1 cellular context compared by ENCODE assay signal in genomic region chr3:51748327-51748726, GRCh38.
TF ChIP-seq lines count a peak whose summit lies in the region.

No MANE protein-coding gene starts in this region.

TF ChIP-seq in HCT116, 20 proteins besides CTCF, POLR2A, EP300 and RAD21 (continued from another document):
- TF ChIP-seq ATF3 (IDR thresholded peaks at IDR 0.05) (no peak), SRF (IDR thresholded peaks at IDR 0.05; ENCODE audit: low read depth) (no peak), SP1 (IDR thresholded peaks at IDR 0.05; ENCODE audit: low read depth) (no peak), TCF7L2 (IDR thresholded peaks at IDR 0.05; ENCODE audit: borderline replicate concordance, extremely low read depth, insufficient read depth, insufficient read length) (no peak), MAX (IDR thresholded peaks at IDR 0.05) (no peak), POLR2AphosphoS5 (IDR thresholded peaks at IDR 0.05; ENCODE audit: low read depth, low read length) (no peak), SIN3A (IDR thresholded peaks at IDR 0.05; ENCODE audit: low read depth) (no peak), ZNF274 (IDR thresholded peaks at IDR 0.05; ENCODE audit: low read depth, low read length) (no peak), EZH2phosphoT487 (IDR thresholded peaks at IDR 0.05; ENCODE audit: borderline replicate concordance) (no peak), ZBTB33 (IDR thresholded peaks at IDR 0.05; ENCODE audit: extremely low read depth, insufficient replicate concordance, low read length) (no peak), EGR1 (IDR thresholded peaks at IDR 0.05; ENCODE audit: low read depth) (no peak)
